Comparison of ENCODE assay signal across 10 cellular contexts in genomic region chr9:132849168-132849831, GRCh38. TPM values are rescaled to one million over a fixed set of nuclear protein-coding genes. Genes with fewer than 3 reads are reported as not detected.
DNase-seq lines count a peak whose midpoint lies in the region; ATAC-seq and TF ChIP-seq lines count a peak whose summit lies in the region.
"Had no signal": no experiment of that assay in that cellular context is flagged by ENCODE, and none has a peak within 500 bp of the region (broad histone marks: within the 10 kb centered on the region; RNA-seq: fewer than 3 reads in every experiment).

No MANE protein-coding gene starts in this region.

- no peak overlapping the region for H3K4me2 ChIP-seq in SK-N-SH

- H4K20me1 ChIP-seq in SK-N-SH (ENCODE audit: insufficient read depth), result no peaks in the 10 kb centered on the region

- peaks cover 31% of the 10 kb centered on the region for H3K4me1 Mint-ChIP-seq in activated CD4-positive, alpha-beta T cell treated with anti-CD3 and anti-CD28 coated beads, Interleukin-2, amount 10 ng/mL, durations not matched to agents 7 days and 5 days

- peak in 1 of 2 experiments; percentile 94; a peak in 2 of 4 replicates for TF ChIP-seq EP300 in SK-N-SH (IDR thresholded peaks at IDR 0.05; ENCODE audit: borderline replicate concordance in 1 of 2, low read depth in 1 of 2, low read length in 1 of 2)
- TF ChIP-seq EP300 in sigmoid colon (IDR thresholded peaks at IDR 0.05), result peak; percentile 61 to 97 (median 68)

- 37% methylated on average over 10 of the region's 16 CpGs for WGBS in SK-N-SH (ENCODE audit: low lambda C conversion rate)
- 45 to 47% methylated on average over 16 of the region's 16 CpGs for WGBS in esophagus, 2 donors
- 48 to 71% methylated on average over 16 of the region's 16 CpGs for WGBS in sigmoid colon, 2 donors

- peak overlapping the region; percentile 60 for H3K4me3 Mint-ChIP-seq in activated CD4-positive, alpha-beta T cell treated with anti-CD3 and anti-CD28 coated beads, Interleukin-2, amount 10 ng/mL, durations not matched to agents 7 days and 5 days
- H3K4me3 Mint-ChIP-seq: mesothelial cell of epicardium had no signal

- POLR2A ChIA-PET in activated CD4-positive, alpha-beta T cell treated with anti-CD3 and anti-CD28 coated beads, Interleukin-2, amount 10 ng/mL, durations not matched to agents 7 days and 5 days (lab: Charles Lee), result no interaction called here
- POLR2A ChIA-PET in SK-N-SH (lab: Yijun Ruan, JAX), result interaction anchor here (1.0 kb wide), 2 partner anchors 28 to 50 kb away, joined by 3 to 6 read pairs; no protein-coding TSS in a partner anchor

- H3K27ac ChIP-seq in SK-N-SH (ENCODE audit: low read depth in 2 of 2, low read length in 1 of 2) (peak overlapping the region in 1 of 2 experiments; percentile 88; a peak in 2 of 4 replicates), esophagus (ENCODE audit: low read depth in 2 of 2, low read length in 1 of 2) (peak overlapping the region; percentile 0 to 12), sigmoid colon (peak overlapping the region in 3 of 4 donors; percentile 68 to 81 (median 77))
- H3K27ac ChIP-seq: foreskin keratinocyte had no signal

- TF ChIP-seq CTCF in SK-N-SH (IDR thresholded peaks at IDR 0.05) (no peak), sigmoid colon (IDR thresholded peaks at IDR 0.05) (peak in 2 of 4 experiments; percentile 9 to 15)

- no peaks in the 10 kb centered on the region for H3K36me3 Mint-ChIP-seq in activated CD4-positive, alpha-beta T cell treated with anti-CD3 and anti-CD28 coated beads, Interleukin-2, amount 10 ng/mL, durations not matched to agents 7 days and 5 days (ENCODE audit: low read depth)
- H3K36me3 Mint-ChIP-seq: mesothelial cell of epicardium had no signal

- no peak for TF ChIP-seq POLR2A in sigmoid colon (IDR thresholded peaks at IDR 0.05)

- TF ChIP-seq RAD21 in SK-N-SH (IDR thresholded peaks at IDR 0.05; ENCODE audit: low read length), result peak; percentile 11; the same call in 1 of the 2 replicates

- H3K79me2 ChIP-seq in SK-N-SH (ENCODE audit: insufficient read depth), result no peaks in the 10 kb centered on the region

- H3K9me3 ChIP-seq in SK-N-SH (no peaks in the 10 kb centered on the region), esophagus (ENCODE audit: control insufficient read depth in 2 of 2, insufficient read depth in 1 of 2, low read depth in 1 of 2, low read length in 1 of 2) (no peaks in the 10 kb centered on the region), sigmoid colon (no peaks in the 10 kb centered on the region)

- H3K27me3 ChIP-seq in SK-N-SH (ENCODE audit: insufficient read depth) (no peaks in the 10 kb centered on the region), esophagus (ENCODE audit: control insufficient read depth in 1 of 2, insufficient read depth in 2 of 2, low read length in 2 of 2) (no peaks in the 10 kb centered on the region), sigmoid colon (no peaks in the 10 kb centered on the region)

- H3K9ac ChIP-seq in SK-N-SH, result no peak overlapping the region

- H3K9me3 Mint-ChIP-seq in activated CD4-positive, alpha-beta T cell treated with anti-CD3 and anti-CD28 coated beads, Interleukin-2, amount 10 ng/mL, durations not matched to agents 7 days and 5 days, result no peaks in the 10 kb centered on the region
- H3K9me3 Mint-ChIP-seq: mesothelial cell of epicardium had no signal

- H3F3A ChIP-seq in SK-N-SH (replicated peaks; ENCODE audit: insufficient read depth), result no peaks in the 10 kb centered on the region

- H3K4me3 ChIP-seq in SK-N-SH (ENCODE audit: low read depth in 2 of 2, low read length in 1 of 2), result no peak overlapping the region
- no peak overlapping the region for H3K4me3 ChIP-seq in esophagus (ENCODE audit: low read depth in 1 of 2, low read length in 2 of 2)
- peak overlapping the region in 2 of 4 donors; percentile 22 to 30 for H3K4me3 ChIP-seq in sigmoid colon

- H3K27ac Mint-ChIP-seq in activated CD4-positive, alpha-beta T cell treated with anti-CD3 and anti-CD28 coated beads, Interleukin-2, amount 10 ng/mL, durations not matched to agents 7 days and 5 days, result peak overlapping the region; percentile 95
- H3K27ac Mint-ChIP-seq: mesothelial cell of epicardium had no signal

- peak; percentile 33 for DNase-seq in activated CD4-positive, alpha-beta T cell treated with anti-CD3 and anti-CD28 coated beads, Interleukin-2, amount 10 ng/mL, durations not matched to agents 7 days and 5 days
- DNase-seq in activated CD4-positive, alpha-beta T cell treated with anti-CD3 and anti-CD28 coated beads, Interleukin-2, amount 50 U/mL, for 1 hour, result no peak
- peak; percentile 81 for DNase-seq in SK-N-SH
- peak; percentile 93 for DNase-seq in sigmoid colon
- DNase-seq in LoVo (ENCODE audit: low spot score), result no peak
- no peak for DNase-seq in sciatic nerve (ENCODE audit: low spot score)
- DNase-seq in stimulated activated CD4-positive, alpha-beta T cell treated with anti-CD3 and anti-CD28 coated beads, Interleukin-4, amount 100 ng/mL, for 4 hours, result no peak
- DNase-seq: foreskin keratinocyte had no signal

- H3K9me2 ChIP-seq in SK-N-SH, result no peaks in the 10 kb centered on the region

- intact Hi-C loops in sigmoid colon (cut with DNase I) (loop anchor here (1.0 kb wide), 1 partner anchor 29 kb away; the partner anchor contains the start of genes AK8 and SPACA9), sciatic nerve (cut with DNase I) (no loop called here)

- H3K4me1 ChIP-seq in SK-N-SH (ENCODE audit: control insufficient read depth in 1 of 2, insufficient read depth in 2 of 2, low read depth in 1 of 2, low read length in 1 of 2) (peaks cover 0 to 40% of the 10 kb centered on the region in 2 experiments; a peak in 1 of 4 replicates), esophagus (ENCODE audit: control insufficient read depth in 2 of 2, insufficient read depth in 2 of 2, low read length in 1 of 2) (peaks cover 0 to under 1% of the 10 kb centered on the region in 2 donors), sigmoid colon (peaks cover 0 to 18% (median 5%) of the 10 kb centered on the region in 4 donors)
- H3K4me1 ChIP-seq: foreskin keratinocyte had no signal

- CTCF ChIA-PET in activated CD4-positive, alpha-beta T cell treated with anti-CD3 and anti-CD28 coated beads, Interleukin-2, amount 10 ng/mL, durations not matched to agents 7 days and 5 days (lab: Charles Lee), result interaction anchor here (1.2 kb wide), 1 partner anchor 53 kb away, joined by 3 read pairs; no protein-coding TSS in a partner anchor
- CTCF ChIA-PET in SK-N-SH (lab: Yijun Ruan, JAX), result interaction anchor here (0.7 to 3.3 kb wide), 11 partner anchors 9 to 53 kb away, joined by 3 to 18 read pairs (median 3); no protein-coding TSS in a partner anchor

- H3K36me3 ChIP-seq in SK-N-SH (replicated peaks in 1 of 2; ENCODE audit: control insufficient read depth in 1 of 2, insufficient read depth in 2 of 2, low read length in 1 of 2) (no peaks in the 10 kb centered on the region), esophagus (ENCODE audit: control insufficient read depth in 2 of 2, insufficient read depth in 2 of 2, low read length in 1 of 2) (no peaks in the 10 kb centered on the region), sigmoid colon (no peaks in the 10 kb centered on the region)

- ATAC-seq in sciatic nerve, result no peak
- ATAC-seq: foreskin keratinocyte had no signal

- no peak overlapping the region for H2AFZ ChIP-seq in SK-N-SH (ENCODE audit: low read depth)

- H3K27me3 Mint-ChIP-seq in activated CD4-positive, alpha-beta T cell treated with anti-CD3 and anti-CD28 coated beads, Interleukin-2, amount 10 ng/mL, durations not matched to agents 7 days and 5 days, result no peaks in the 10 kb centered on the region

TF ChIP-seq in SK-N-SH, 30 proteins besides CTCF, POLR2A, EP300 and RAD21 (continues in another document):
- TF ChIP-seq FOXM1 (IDR thresholded peaks at IDR 0.05; ENCODE audit: low read depth), result no peak
- no peak for TF ChIP-seq TEAD4 (IDR thresholded peaks at IDR 0.05; ENCODE audit: borderline replicate concordance, insufficient read depth)
- peak; percentile 70 for TF ChIP-seq CHD2 (IDR thresholded peaks at IDR 0.05; ENCODE audit: low read length, partially characterized antibody)
- peak; percentile 80 for TF ChIP-seq GATA2 (CRISPR knock-in tag; IDR thresholded peaks at IDR 0.05)
- no peak for TF ChIP-seq ELF1 (IDR thresholded peaks at IDR 0.05)
- TF ChIP-seq, protein P1, sequence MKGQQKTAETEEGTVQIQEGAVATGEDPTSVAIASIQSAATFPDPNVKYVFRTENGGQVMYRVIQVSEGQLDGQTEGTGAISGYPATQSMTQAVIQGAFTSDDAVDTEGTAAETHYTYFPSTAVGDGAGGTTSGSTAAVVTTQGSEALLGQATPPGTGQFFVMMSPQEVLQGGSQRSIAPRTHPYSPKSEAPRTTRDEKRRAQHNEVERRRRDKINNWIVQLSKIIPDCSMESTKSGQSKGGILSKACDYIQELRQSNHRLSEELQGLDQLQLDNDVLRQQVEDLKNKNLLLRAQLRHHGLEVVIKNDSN (IDR thresholded peaks at IDR 0.05; ENCODE audit: borderline replicate concordance, low read depth), result no peak

RNA-seq across cellular contexts. Expression of gene AK8, which starts 28.8 kb away (rescaled TPM):
- not detected for total RNA-seq in activated CD4-positive, alpha-beta T cell treated with anti-CD3 and anti-CD28 coated beads, Interleukin-2, amount 10 ng/mL, durations not matched to agents 7 days and 5 days
- polyA plus RNA-seq in SK-N-SH (2012; rRNA removed) (0.77 and 0.84 TPM in 2 replicates), esophagus (under 1 TPM; 0.39 to 0.58 TPM), sigmoid colon (under 1 TPM in 1 of 3 donors, not detected in 2; 0.25 TPM)
- polyA plus RNA-seq in SK-N-SH (2012; cell fraction: cytosol; rRNA removed), result 0.44 and 0.58 TPM in 2 replicates
- 1.2 and 1.9 TPM in 2 replicates for polyA plus RNA-seq in SK-N-SH (2012; cell fraction: nucleus; rRNA removed)
- total RNA-seq in sigmoid colon (1 to 10 TPM in 1 of 4 donors, under 1 TPM in 2, not detected in 1; 0.36 to 1.2 (median 0.81) TPM), sciatic nerve (1.6 TPM)

RNA-seq across cellular contexts. Expression of gene SPACA9, which starts 29.4 kb away (rescaled TPM):
- 1 to 10 TPM; 3.0 to 3.5 TPM for total RNA-seq in activated CD4-positive, alpha-beta T cell treated with anti-CD3 and anti-CD28 coated beads, Interleukin-2, amount 10 ng/mL, durations not matched to agents 7 days and 5 days
- 6.7 and 9.8 TPM in 2 replicates for polyA plus RNA-seq in SK-N-SH (2012; rRNA removed)
- 7.1 and 7.8 TPM in 2 replicates for polyA plus RNA-seq in SK-N-SH (2012; cell fraction: cytosol; rRNA removed)
- polyA plus RNA-seq in SK-N-SH (2012; cell fraction: nucleus; rRNA removed), result 11.1 and 12.5 TPM in 2 replicates
- 1 to 10 TPM; 6.3 to 6.5 TPM for polyA plus RNA-seq in esophagus
- total RNA-seq in sigmoid colon, result 10 to 100 TPM in 3 of 4 donors, 1 to 10 TPM in 1; 4.3 to 14.0 (median 11.7) TPM
- 1 to 10 TPM in 2 of 3 donors, under 1 TPM in 1; 0.69 to 2.1 (median 1.2) TPM for polyA plus RNA-seq in sigmoid colon
- 9.3 TPM for total RNA-seq in sciatic nerve

Comparison
In these comparisons a context has a peak if more than half of its experiments do, and no peak if none do; other contexts are left out.
1. DNase-seq: peak in activated CD4-positive, alpha-beta T cell treated with anti-CD3 and anti-CD28 coated beads, Interleukin-2, amount 10 ng/mL, durations not matched to agents 7 days and 5 days (single experiment), SK-N-SH (single experiment) and sigmoid colon (single experiment); none in activated CD4-positive, alpha-beta T cell treated with anti-CD3 and anti-CD28 coated beads, Interleukin-2, amount 50 U/mL, for 1 hour (single experiment), LoVo (single experiment), sciatic nerve (single experiment) and stimulated activated CD4-positive, alpha-beta T cell treated with anti-CD3 and anti-CD28 coated beads, Interleukin-4, amount 100 ng/mL, for 4 hours (0 of 2).